2 cellular contexts compared by ENCODE assay signal in genomic region chr19:21135433-21135832, GRCh38.
TF ChIP-seq lines count a peak whose summit lies in the region.

No MANE protein-coding gene starts in this region.

TF ChIP-seq in HepG2, 621 proteins besides CTCF, POLR2A, EP300 and RAD21:
- TF ChIP-seq MAFK (conservative IDR thresholded peaks at IDR 0.05 in 1 of 2, IDR thresholded peaks at IDR 0.05 in 1 of 2; ENCODE audit: low read length in 2 of 2) (no peak), ZSCAN29 (CRISPR knock-in tag; conservative IDR thresholded peaks at IDR 0.05) (no peak), KLF13 (CRISPR knock-in tag; IDR thresholded peaks at IDR 0.05) (no peak), ATF2 (CRISPR knock-in tag; IDR thresholded peaks at IDR 0.05) (no peak)

TF ChIP-seq in WTC11, 78 proteins besides CTCF, POLR2A, EP300 and RAD21:
- no peak for TF ChIP-seq ZNF671 (CRISPR knock-in tag; IDR thresholded peaks at IDR 0.05)
- no peak for TF ChIP-seq GABPB1 (CRISPR knock-in tag; IDR thresholded peaks at IDR 0.05)
- TF ChIP-seq ELF4 (CRISPR knock-in tag; IDR thresholded peaks at IDR 0.05; ENCODE audit: low read depth) = no peak
- no peak for TF ChIP-seq E2F1 (CRISPR knock-in tag; IDR thresholded peaks at IDR 0.05)
- TF ChIP-seq PREB (CRISPR knock-in tag; IDR thresholded peaks at IDR 0.05; ENCODE audit: borderline replicate concordance) = no peak
- no peak for TF ChIP-seq ZNF416 (CRISPR knock-in tag; IDR thresholded peaks at IDR 0.05)
- no peak for TF ChIP-seq ZNF512 (CRISPR knock-in tag; IDR thresholded peaks at IDR 0.05; ENCODE audit: borderline replicate concordance)
- no peak for TF ChIP-seq E2F4 (CRISPR knock-in tag; IDR thresholded peaks at IDR 0.05; ENCODE audit: borderline replicate concordance, low read depth)
